In genomic region chr1:29708381-29708780, GRCh38 we compare ENCODE assay signal across 1 cellular context.
TF ChIP-seq lines count a peak whose summit lies in the region.

No MANE protein-coding gene starts in this region.

TF ChIP-seq in WTC11, 78 proteins besides CTCF, POLR2A, EP300 and RAD21 (continued from another document):
- TF ChIP-seq JAZF1 (CRISPR knock-in tag; IDR thresholded peaks at IDR 0.05) (no peak), PRDM15 (CRISPR knock-in tag; IDR thresholded peaks at IDR 0.05) (no peak), ZNF263 (CRISPR knock-in tag; IDR thresholded peaks at IDR 0.05; ENCODE audit: low read depth) (no peak), EMX1 (CRISPR knock-in tag; IDR thresholded peaks at IDR 0.05) (no peak), ATF3 (CRISPR knock-in tag; conservative IDR thresholded peaks at IDR 0.05) (no peak), FOXK1 (CRISPR knock-in tag; IDR thresholded peaks at IDR 0.05) (no peak)
